9 cellular contexts compared by ENCODE assay signal in genomic region chr12:9925746-9926393, GRCh38. TPM values are rescaled to one million over a fixed set of nuclear protein-coding genes. Genes with fewer than 3 reads are reported as not detected.
DNase-seq lines count a peak whose midpoint lies in the region; ATAC-seq and TF ChIP-seq lines count a peak whose summit lies in the region.
"Had no signal": no experiment of that assay in that cellular context is flagged by ENCODE, and none has a peak within 500 bp of the region (broad histone marks: within the 10 kb centered on the region; RNA-seq: fewer than 3 reads in every experiment).

No MANE protein-coding gene starts in this region.

- H3K9me3 Mint-ChIP-seq in T-cell (no peaks in the 10 kb centered on the region), endodermal cell (no peaks in the 10 kb centered on the region)

- TF ChIP-seq CTCF in endodermal cell (conservative IDR thresholded peaks at IDR 0.05), result peak; percentile 89

- H3K9ac ChIP-seq in endodermal cell (ENCODE audit: extremely low read depth, low read length, poor library complexity, severe bottlenecking), result no peak overlapping the region

- no peaks in the 10 kb centered on the region for H3K9me3 ChIP-seq in endodermal cell (ENCODE audit: control insufficient read depth, low read length)

- peaks cover 4 to 9% of the 10 kb centered on the region in 2 donors for H3K27me3 Mint-ChIP-seq in T-cell
- H3K27me3 Mint-ChIP-seq in endodermal cell (ENCODE audit: insufficient read depth), result no peaks in the 10 kb centered on the region

- no peaks in the 10 kb centered on the region for H3K36me3 ChIP-seq in endodermal cell (ENCODE audit: control insufficient read depth, insufficient read depth, low read length)

- POLR2A ChIA-PET in T-cell (lab: Charles Lee), result no interaction called here

- H3K4me3 ChIP-seq in endodermal cell (ENCODE audit: low read length), result no peak overlapping the region
- H3K4me3 ChIP-seq: SK-N-MC had no signal

- peak overlapping the region; percentile 47 to 72 (median 60) for H3K4me3 Mint-ChIP-seq in T-cell
- no peak overlapping the region for H3K4me3 Mint-ChIP-seq in endodermal cell

- no peaks in the 10 kb centered on the region for H3K27me3 ChIP-seq in endodermal cell (ENCODE audit: control insufficient read depth, insufficient read depth, low read length, poor library complexity, severe bottlenecking)

- WGBS in endodermal cell (ENCODE audit: insufficient coverage in 1 of 2, insufficient read length in 1 of 2), 2 experiments, result 4 to 29% methylated on average over 4 to 5 of the region's 5 CpGs

- H3K4me1 Mint-ChIP-seq in T-cell (peaks cover 13 to 25% (median 15%) of the 10 kb centered on the region in 3 donors), endodermal cell (peaks cover 2% of the 10 kb centered on the region)

- ATAC-seq in T-cell (replicated peaks in 1 of 4), result peak in 3 of 4 experiments; percentile 48 to 66 (median 63)
- ATAC-seq in HG02759 (IDR thresholded peaks at IDR 0.05; ENCODE audit: unreplicated experiment), result no peak

- H3K36me3 Mint-ChIP-seq in T-cell (no peaks in the 10 kb centered on the region), endodermal cell (ENCODE audit: low read depth) (no peaks in the 10 kb centered on the region)

- DNase-seq in COLO829 (ENCODE audit: low spot score) (peak; percentile 28), HCEC 1CT (peak; percentile 47), T-cell (peak in 10 of 34 experiments; percentile 2 to 31 (median 12)), endodermal cell (peak; percentile 79), midbrain (lab: John Stamatoyannopoulos, UW) (peak; percentile 2), ureter (ENCODE audit: low spot score) (no peak), hepatic stellate cell (ENCODE audit: low spot score) (no peak)

- CTCF ChIA-PET in T-cell (lab: Charles Lee), result interaction anchor here (0.5 to 2.3 kb wide), 7 partner anchors 12 to 215 kb away, joined by 3 to 20 read pairs (median 6); no protein-coding TSS in a partner anchor

- no peak overlapping the region for H3K27ac ChIP-seq in endodermal cell (ENCODE audit: low read depth, low read length)
- H3K27ac ChIP-seq: SK-N-MC had no signal

- no peak overlapping the region for H3K27ac Mint-ChIP-seq in T-cell
- H3K27ac Mint-ChIP-seq in endodermal cell, result no peak overlapping the region

- peaks cover under 1% of the 10 kb centered on the region for H3K4me1 ChIP-seq in endodermal cell (ENCODE audit: control insufficient read depth, insufficient read depth, low read length)

RNA-seq across cellular contexts. Expression of gene CLEC2A, which starts 6.3 kb away (rescaled TPM):
- not detected for total RNA-seq in T-cell
- total RNA-seq in endodermal cell, result 1 to 10 TPM in 1 of 2 donors, not detected in 1; 3.8 TPM
- polyA plus RNA-seq in endodermal cell (2013, experiment 1 of 2), result not detected
- not detected for polyA plus RNA-seq in endodermal cell (2013, experiment 2 of 2)
- not detected for total RNA-seq in ureter

RNA-seq across cellular contexts. Expression of gene KLRF2, which starts 44.6 kb away (rescaled TPM):
- total RNA-seq in T-cell (not detected), endodermal cell (not detected), ureter (not detected)
- polyA plus RNA-seq in endodermal cell (2013, experiment 1 of 2), result not detected
- not detected for polyA plus RNA-seq in endodermal cell (2013, experiment 2 of 2)

RNA-seq across cellular contexts. Expression of gene CLEC12A, which starts 45.3 kb away (rescaled TPM):
- total RNA-seq in T-cell (under 1 TPM in 1 of 5 donors, not detected in 4; 0.26 TPM), endodermal cell (not detected), ureter (2.3 TPM)
- polyA plus RNA-seq in endodermal cell (2013, experiment 1 of 2), result not detected
- polyA plus RNA-seq in endodermal cell (2013, experiment 2 of 2), result not detected

RNA-seq across cellular contexts. Expression of gene CLEC2B, which starts 56.7 kb away (rescaled TPM):
- 100 to 1,000 TPM in 1 of 5 donors, 10 to 100 TPM in 4; 60.0 to 101 (median 74.7) TPM for total RNA-seq in T-cell
- total RNA-seq in endodermal cell, result not detected
- polyA plus RNA-seq in endodermal cell (2013, experiment 1 of 2), result not detected
- polyA plus RNA-seq in endodermal cell (2013, experiment 2 of 2), result not detected
- 8.7 TPM for total RNA-seq in ureter

Comparison
In these comparisons a context has a peak if more than half of its experiments do, and no peak if none do; other contexts are left out.
1. DNase-seq: peak in COLO829 (single experiment), HCEC 1CT (single experiment), endodermal cell (single experiment) and midbrain (single experiment); none in ureter (single experiment) and hepatic stellate cell (single experiment).